Comparison of ENCODE assay signal across 27 cellular contexts in genomic region chr16:4736546-4736945, GRCh38. TPM values are rescaled to one million over a fixed set of nuclear protein-coding genes. Genes with fewer than 3 reads are reported as not detected.
DNase-seq lines count a peak whose midpoint lies in the region; ATAC-seq, FAIRE-seq and TF ChIP-seq lines count a peak whose summit lies in the region.
"Had no signal": no experiment of that assay in that cellular context is flagged by ENCODE, and none has a peak within 500 bp of the region (broad histone marks: within the 10 kb centered on the region; RNA-seq: fewer than 3 reads in every experiment).

No MANE protein-coding gene starts in this region.

- no peaks in the 10 kb centered on the region for H3K9me3 ChIP-seq in A549
- no peaks in the 10 kb centered on the region for H3K9me3 ChIP-seq in CD8-positive, alpha-beta memory T cell (ENCODE audit: low read length)
- H3K9me3 ChIP-seq in K562 (replicated peaks; ENCODE audit: control insufficient read depth, insufficient read depth, low read depth, low read length) = no peaks in the 10 kb centered on the region
- H3K9me3 ChIP-seq in pancreas = no peaks in the 10 kb centered on the region
- H3K9me3 ChIP-seq: BE2C had no signal

- TF ChIP-seq CTCF in A549 (IDR thresholded peaks at IDR 0.05) (no peak), K562 (IDR thresholded peaks at IDR 0.05 in 2 of 3, conservative IDR thresholded peaks at IDR 0.05 in 1 of 3; ENCODE audit: insufficient read depth in 2 of 3, low read depth in 1 of 3, low read length in 3 of 3) (no peak), nephron progenitor cell (IDR thresholded peaks at IDR 0.05) (no peak), pancreas (IDR thresholded peaks at IDR 0.05) (no peak)

- in situ Hi-C loops in K562 (cut with MboI) = no loop called here

- DNase-seq in A549 (ENCODE audit: low read depth in 1 of 2, low spot score in 1 of 2) (no peak), K562 (ENCODE audit: extremely low read depth in 1 of 4, low spot score in 3 of 4) (no peak), nephron progenitor cell (no peak), NCI-H774 (lab: John Stamatoyannopoulos, UW) (no peak), pancreas (no peak)
- peak in 1 of 5 donors; percentile 1 for DNase-seq in CD8-positive, alpha-beta memory T cell
- DNase-seq: BE2C, Calu3, HCEC 1CT, Karpas-422, MV-4-11, NCI-H1694, NCI-H2107, PC-9, RPMI8226, SHP77 had no signal

- peaks cover 0 to 10% (median 0%) of the 10 kb centered on the region in 3 donors for H3K36me3 Mint-ChIP-seq in CD8-positive, alpha-beta memory T cell
- no peaks in the 10 kb centered on the region for H3K36me3 Mint-ChIP-seq in nephron progenitor cell (ENCODE audit: low read depth)
- H3K36me3 Mint-ChIP-seq: IgD-negative memory B cell had no signal

- H3K9me3 Mint-ChIP-seq in CD8-positive, alpha-beta memory T cell = no peaks in the 10 kb centered on the region
- no peaks in the 10 kb centered on the region for H3K9me3 Mint-ChIP-seq in nephron progenitor cell
- H3K9me3 Mint-ChIP-seq: GM23338, IgD-negative memory B cell had no signal

- ATAC-seq in A549 (no peak), K562 (no peak), pancreas (no peak), GM21381 (IDR thresholded peaks at IDR 0.05; ENCODE audit: unreplicated experiment) (no peak), GM18909 (IDR thresholded peaks at IDR 0.05; ENCODE audit: poor library complexity, unreplicated experiment) (no peak)
- ATAC-seq: GM23338 had no signal

- H3K27ac ChIP-seq in A549 (no peak overlapping the region), K562 (ENCODE audit: extremely low read depth, low read depth, low read length) (no peak overlapping the region), pancreas (no peak overlapping the region)
- H3K27ac ChIP-seq in CD8-positive, alpha-beta memory T cell (ENCODE audit: low read depth, low read length) = no peak overlapping the region
- H3K27ac ChIP-seq: PC-9 had no signal

- H3K4me3 ChIP-seq in A549 (no peak overlapping the region), K562 (no peak overlapping the region), pancreas (no peak overlapping the region)
- H3K4me3 ChIP-seq in CD8-positive, alpha-beta memory T cell (ENCODE audit: low read length) = no peak overlapping the region
- H3K4me3 ChIP-seq: GM23338, PC-9 had no signal

- H3K4me1 Mint-ChIP-seq in CD8-positive, alpha-beta memory T cell = peaks cover 19 to 29% (median 21%) of the 10 kb centered on the region in 3 donors
- peaks cover 27% of the 10 kb centered on the region for H3K4me1 Mint-ChIP-seq in nephron progenitor cell

- TF ChIP-seq EP300 in A549 (IDR thresholded peaks at IDR 0.05) = no peak
- TF ChIP-seq EP300 in K562 (IDR thresholded peaks at IDR 0.05; ENCODE audit: low read length) = no peak

- H3K4me1 ChIP-seq in A549 = peaks cover 8% of the 10 kb centered on the region; the same call in 1 of the 3 replicates
- peaks cover 18% of the 10 kb centered on the region for H3K4me1 ChIP-seq in CD8-positive, alpha-beta memory T cell (ENCODE audit: insufficient read depth, low read length)
- peaks cover 0 to 22% of the 10 kb centered on the region in 2 experiments; a peak in 3 of 5 replicates for H3K4me1 ChIP-seq in K562 (replicated peaks in 1 of 2; ENCODE audit: control insufficient read depth in 2 of 2, insufficient read depth in 2 of 2, low read length in 2 of 2)
- peaks cover 0 to 3% (median 0%) of the 10 kb centered on the region in 3 donors for H3K4me1 ChIP-seq in pancreas
- H3K4me1 ChIP-seq: BE2C had no signal

- intact Hi-C loops in K562 (cut with micrococcal nuclease) = no loop called here
- intact Hi-C loops in pancreas (cut with DNase I) = no loop called here

- H2AFZ ChIP-seq in K562 (ENCODE audit: low read depth, low read length) = no peak overlapping the region
- H2AFZ ChIP-seq: GM23338, PC-9 had no signal

- no peaks in the 10 kb centered on the region for H3K36me3 ChIP-seq in CD8-positive, alpha-beta memory T cell (ENCODE audit: insufficient read depth, low read length)
- H3K36me3 ChIP-seq in K562 (ENCODE audit: control insufficient read depth, insufficient read depth, low read length) = peaks cover 2% of the 10 kb centered on the region; the same call in 1 of the 3 replicates
- no peaks in the 10 kb centered on the region for H3K36me3 ChIP-seq in pancreas
- H3K36me3 ChIP-seq: BE2C had no signal

- FAIRE-seq in A549 (lab: Jason Lieb, UNC) (no peak), K562 (lab: Jason Lieb, UNC) (no peak), pancreas (lab: Jason Lieb, UNC) (no peak)
- FAIRE-seq: G401.6, GM12892, HTR-8/SVneo had no signal

- H3K9me1 ChIP-seq in K562 (ENCODE audit: control insufficient read depth, insufficient read depth, low read length) = no peaks in the 10 kb centered on the region

- 78% methylated on average over 4 of the region's 4 CpGs for WGBS in A549 (ENCODE audit: missing lambda C conversion rate)
- WGBS in K562 (ENCODE audit: insufficient coverage, low coverage, missing lambda C conversion rate) = 45% methylated on average over 4 of the region's 4 CpGs
- 87 to 95% methylated on average over 4 of the region's 4 CpGs for WGBS in pancreas, 2 donors

- POLR2A ChIA-PET in A549 (lab: Yijun Ruan, JAX) = interaction anchor here (1.3 kb wide), 1 partner anchor 66 kb away, joined by 3 read pairs; the partner anchor contains the start of gene ROGDI
- POLR2A ChIA-PET in CD8-positive, alpha-beta memory T cell (lab: Charles Lee) = interaction anchor here (0.6 kb wide), 1 partner anchor 196 kb away, joined by 4 read pairs; no protein-coding TSS in a partner anchor
- POLR2A ChIA-PET in K562 (lab: Yijun Ruan, JAX) = interaction anchor here (0.6 to 0.7 kb wide), 2 partner anchors 11 to 19 kb away, joined by 3 to 5 read pairs; no protein-coding TSS in a partner anchor

- BruUV-seq in K562 (replicated peaks; lab: Mats Ljungman, UMichigan) = no TSS peak

- H3K4me3 Mint-ChIP-seq in CD8-positive, alpha-beta memory T cell = peak overlapping the region in 4 of 7 donors; percentile 35 to 47 (median 40)
- H3K4me3 Mint-ChIP-seq in nephron progenitor cell = peak overlapping the region; percentile 47
- H3K4me3 Mint-ChIP-seq: GM23338 had no signal

- peak overlapping the region in 1 of 2 experiments; percentile 36; a peak in 1 of 4 replicates for H3K9ac ChIP-seq in K562 (ENCODE audit: insufficient read depth in 1 of 2, low read depth in 2 of 2, low read length in 2 of 2)

- H4K20me1 ChIP-seq in K562 (replicated peaks; ENCODE audit: control insufficient read depth, insufficient read depth, low read length) = no peaks in the 10 kb centered on the region

- peak overlapping the region in 1 of 8 donors; percentile 81 for H3K27ac Mint-ChIP-seq in CD8-positive, alpha-beta memory T cell
- H3K27ac Mint-ChIP-seq in nephron progenitor cell = no peak overlapping the region
- H3K27ac Mint-ChIP-seq: GM23338 had no signal

- no peak for TF ChIP-seq POLR2A in A549 (IDR thresholded peaks at IDR 0.05; ENCODE audit: low read length)
- no peak for TF ChIP-seq POLR2A in K562 (conservative IDR thresholded peaks at IDR 0.05)

- peaks cover 23% of the 10 kb centered on the region for H3K79me2 ChIP-seq in K562 (ENCODE audit: control insufficient read depth, insufficient read depth, low read length)

- TF ChIP-seq RAD21 in A549 (conservative IDR thresholded peaks at IDR 0.05 in 1 of 2, IDR thresholded peaks at IDR 0.05 in 1 of 2) (no peak), K562 (CRISPR knock-in tag; conservative IDR thresholded peaks at IDR 0.05 in 1 of 2, IDR thresholded peaks at IDR 0.05 in 1 of 2) (no peak)

- no peaks in the 10 kb centered on the region for H3K27me3 ChIP-seq in CD8-positive, alpha-beta memory T cell (ENCODE audit: insufficient read depth, low read length, poor library complexity, severe bottlenecking)
- H3K27me3 ChIP-seq in K562 (ENCODE audit: control insufficient read depth in 2 of 2, insufficient read depth in 2 of 2, low read length in 2 of 2) (no peaks in the 10 kb centered on the region), pancreas (no peaks in the 10 kb centered on the region)
- H3K27me3 ChIP-seq: BE2C had no signal

- H3K27me3 Mint-ChIP-seq in CD8-positive, alpha-beta memory T cell = peaks cover 0 to 2% of the 10 kb centered on the region in 2 donors
- H3K27me3 Mint-ChIP-seq in nephron progenitor cell (ENCODE audit: low read depth, poor library complexity) = peaks cover 16% of the 10 kb centered on the region
- H3K27me3 Mint-ChIP-seq: IgD-negative memory B cell had no signal

- H3K4me2 ChIP-seq in A549 = no peak overlapping the region
- no peak overlapping the region for H3K4me2 ChIP-seq in K562 (ENCODE audit: insufficient read depth, low read length)
- H3K4me2 ChIP-seq: GM23338, PC-9 had no signal

- CTCF ChIA-PET in A549 (lab: Yijun Ruan, JAX) (interaction anchor here (0.7 kb wide), 2 partner anchors 35 to 220 kb away, joined by 3 read pairs; no protein-coding TSS in a partner anchor), K562 (lab: Yijun Ruan, JAX; ENCODE audit: low intra/inter-chr PET ratio) (no interaction called here)
- CTCF ChIA-PET in CD8-positive, alpha-beta memory T cell (lab: Charles Lee) = no interaction called here

RNA-seq across cellular contexts. Expression of gene DNAAF8, which starts 2.2 kb away (rescaled TPM):
- 1.6 and 1.7 TPM in 2 replicates for polyA plus RNA-seq in A549 (2011; rRNA removed)
- 1.1 TPM in 2 replicates for polyA plus RNA-seq in A549 (2012; cell fraction: cytosol; rRNA removed)
- polyA plus RNA-seq in A549 (2012; cell fraction: nucleus; rRNA removed) = 0.58 and 1.2 TPM in 2 replicates
- polyA plus RNA-seq in A549 (2017; fragmentation: RNase III; extraction: RNeasy Plus Mini Kit Qiagen cat#74134 plus additional on column Dnase treatment) = 0.73 to 1.6 TPM (median 0.89 TPM) in 3 replicates
- polyA minus RNA-seq in A549 (2011; rRNA and poly(A)+ RNA removed) = 0.49 and 1.6 TPM in 2 replicates
- total RNA-seq in CD8-positive, alpha-beta memory T cell = under 1 TPM; 0.15 to 0.31 TPM
- polyA plus RNA-seq in CD8-positive, alpha-beta memory T cell = 0.35 TPM
- total RNA-seq in K562 (2011; cell fraction: chromatin; rRNA removed; ENCODE audit: low replicate concordance) = 0.19 TPM in 1 of 2 replicates, not detected in the other
- 0.33 and 0.39 TPM in 2 replicates for total RNA-seq in K562 (2011; cell fraction: nucleolus; rRNA removed)
- total RNA-seq in K562 (2011; cell fraction: nucleoplasm; rRNA removed) = 0.15 TPM in 2 replicates
- total RNA-seq in K562 (2014; rRNA removed) = not detected in 2 replicates
- not detected in 2 replicates for total RNA-seq in K562 (2014; rRNA removed; fragmentation: Illumina TruSeq; extraction: Trizol)
- total RNA-seq in K562 (2015; rRNA removed; fragmentation: Illumina TruSeq; extraction: Trizol) = not detected in 2 replicates
- total RNA-seq in K562 (2021) = not detected in 2 replicates
- 0.04 and 0.11 TPM in 2 replicates for polyA plus RNA-seq in K562 (2011; rRNA removed)
- polyA plus RNA-seq in K562 (2011; cell fraction: cytosol; rRNA removed) = 0.07 and 0.10 TPM in 2 replicates
- polyA plus RNA-seq in K562 (2011; cell fraction: nucleus; rRNA removed) = 0.07 and 0.40 TPM in 2 replicates
- 0.16 and 0.26 TPM in 2 replicates for polyA plus RNA-seq in K562 (2012)
- 0.10 TPM in 1 of 2 replicates, not detected in the other for polyA plus RNA-seq in K562 (2014; fragmentation: Illumina TruSeq; extraction: Trizol)
- polyA plus RNA-seq in K562 (2014; fragmentation: Nextera tagmentation; extraction: Ambion mirVana) = not detected
- polyA plus RNA-seq in K562 (2014; rRNA removed) = 0.12 TPM in 1 of 2 replicates, not detected in the other
- not detected in 2 replicates for polyA minus RNA-seq in K562 (2011; rRNA and poly(A)+ RNA removed)
- polyA minus RNA-seq in K562 (2011; cell fraction: cytosol; rRNA and poly(A)+ RNA removed) = not detected in 2 replicates
- 0.33 TPM in 1 of 2 replicates, not detected in the other for polyA minus RNA-seq in K562 (2011; cell fraction: nucleus; rRNA and poly(A)+ RNA removed)
- total RNA-seq in pancreas = 1 to 10 TPM in 1 of 6 donors, under 1 TPM in 5; 0.23 to 1.0 (median 0.58) TPM
- 1 to 10 TPM in 1 of 2 donors, under 1 TPM in 1; 0.52 to 1.0 TPM for polyA plus RNA-seq in pancreas

RNA-seq across cellular contexts. Expression of gene ANKS3, which starts 2.5 kb away (rescaled TPM):
- 19.8 and 22.7 TPM in 2 replicates for polyA plus RNA-seq in A549 (2011; rRNA removed)
- polyA plus RNA-seq in A549 (2012; cell fraction: cytosol; rRNA removed) = 33.2 and 37.8 TPM in 2 replicates
- 67.5 and 73.3 TPM in 2 replicates for polyA plus RNA-seq in A549 (2012; cell fraction: nucleus; rRNA removed)
- polyA plus RNA-seq in A549 (2017; fragmentation: RNase III; extraction: RNeasy Plus Mini Kit Qiagen cat#74134 plus additional on column Dnase treatment) = 22.4 to 30.6 TPM (median 27.1 TPM) in 3 replicates
- polyA minus RNA-seq in A549 (2011; rRNA and poly(A)+ RNA removed) = 26.9 and 28.4 TPM in 2 replicates
- 10 to 100 TPM; 16.9 to 18.5 TPM for total RNA-seq in CD8-positive, alpha-beta memory T cell
- 4.3 TPM for polyA plus RNA-seq in CD8-positive, alpha-beta memory T cell
- total RNA-seq in K562 (2011; cell fraction: chromatin; rRNA removed; ENCODE audit: low replicate concordance) = 131 and 242 TPM in 2 replicates
- total RNA-seq in K562 (2011; cell fraction: nucleolus; rRNA removed) = 131 and 135 TPM in 2 replicates
- total RNA-seq in K562 (2011; cell fraction: nucleoplasm; rRNA removed) = 120 and 128 TPM in 2 replicates
- total RNA-seq in K562 (2014; rRNA removed) = 21.5 and 21.9 TPM in 2 replicates
- total RNA-seq in K562 (2014; rRNA removed; fragmentation: Illumina TruSeq; extraction: Trizol) = 8.0 and 12.0 TPM in 2 replicates
- 14.8 and 15.6 TPM in 2 replicates for total RNA-seq in K562 (2015; rRNA removed; fragmentation: Illumina TruSeq; extraction: Trizol)
- total RNA-seq in K562 (2021) = 22.1 and 25.7 TPM in 2 replicates
- 17.2 and 21.5 TPM in 2 replicates for polyA plus RNA-seq in K562 (2011; rRNA removed)
- polyA plus RNA-seq in K562 (2011; cell fraction: cytosol; rRNA removed) = 15.2 and 18.4 TPM in 2 replicates
- 68.8 and 84.5 TPM in 2 replicates for polyA plus RNA-seq in K562 (2011; cell fraction: nucleus; rRNA removed)
- 11.9 and 13.9 TPM in 2 replicates for polyA plus RNA-seq in K562 (2012)
- 9.3 and 11.4 TPM in 2 replicates for polyA plus RNA-seq in K562 (2014; fragmentation: Illumina TruSeq; extraction: Trizol)
- polyA plus RNA-seq in K562 (2014; fragmentation: Nextera tagmentation; extraction: Ambion mirVana) = under 1 TPM; 0.43 to 0.66 TPM
- 23.4 and 23.7 TPM in 2 replicates for polyA plus RNA-seq in K562 (2014; rRNA removed)
- polyA minus RNA-seq in K562 (2011; rRNA and poly(A)+ RNA removed) = 29.5 and 35.6 TPM in 2 replicates
- 11.2 and 13.6 TPM in 2 replicates for polyA minus RNA-seq in K562 (2011; cell fraction: cytosol; rRNA and poly(A)+ RNA removed)
- 34.1 and 41.4 TPM in 2 replicates for polyA minus RNA-seq in K562 (2011; cell fraction: nucleus; rRNA and poly(A)+ RNA removed)
- 10 to 100 TPM in 5 of 6 donors, 1 to 10 TPM in 1; 8.7 to 20.4 (median 11.7) TPM for total RNA-seq in pancreas
- polyA plus RNA-seq in pancreas = 10 to 100 TPM; 56.8 to 69.1 TPM

RNA-seq across cellular contexts. Expression of gene ZNF500, which starts 30.4 kb away (rescaled TPM):
- polyA plus RNA-seq in A549 (2011; rRNA removed) (4.6 and 4.7 TPM in 2 replicates), A549 (2017; fragmentation: RNase III; extraction: RNeasy Plus Mini Kit Qiagen cat#74134 plus additional on column Dnase treatment) (5.2 to 6.7 TPM (median 6.4 TPM) in 3 replicates), K562 (2011; rRNA removed) (4.5 and 7.4 TPM in 2 replicates), K562 (2014; fragmentation: Illumina TruSeq; extraction: Trizol) (5.3 and 8.5 TPM in 2 replicates), K562 (2014; fragmentation: Nextera tagmentation; extraction: Ambion mirVana) (under 1 TPM; 0.80 to 0.84 TPM), K562 (2014; rRNA removed) (7.0 and 12.1 TPM in 2 replicates), pancreas (10 to 100 TPM in 1 of 2 donors, 1 to 10 TPM in 1; 6.5 to 14.1 TPM)
- 5.5 and 8.8 TPM in 2 replicates for polyA plus RNA-seq in A549 (2012; cell fraction: cytosol; rRNA removed)
- polyA plus RNA-seq in A549 (2012; cell fraction: nucleus; rRNA removed) = 18.1 and 24.3 TPM in 2 replicates
- 6.6 and 8.1 TPM in 2 replicates for polyA minus RNA-seq in A549 (2011; rRNA and poly(A)+ RNA removed)
- 10 to 100 TPM; 12.7 to 13.7 TPM for total RNA-seq in CD8-positive, alpha-beta memory T cell
- polyA plus RNA-seq in CD8-positive, alpha-beta memory T cell = 15.2 TPM
- 16.3 and 42.5 TPM in 2 replicates for total RNA-seq in K562 (2011; cell fraction: chromatin; rRNA removed; ENCODE audit: low replicate concordance)
- total RNA-seq in K562 (2011; cell fraction: nucleolus; rRNA removed) = 25.9 and 29.5 TPM in 2 replicates
- 22.4 and 27.7 TPM in 2 replicates for total RNA-seq in K562 (2011; cell fraction: nucleoplasm; rRNA removed)
- total RNA-seq in K562 (2014; rRNA removed) (8.5 and 8.9 TPM in 2 replicates), K562 (2014; rRNA removed; fragmentation: Illumina TruSeq; extraction: Trizol) (3.5 and 3.8 TPM in 2 replicates), K562 (2015; rRNA removed; fragmentation: Illumina TruSeq; extraction: Trizol) (5.3 and 8.0 TPM in 2 replicates), K562 (2021) (16.4 and 20.8 TPM in 2 replicates), pancreas (10 to 100 TPM in 1 of 6 donors, 1 to 10 TPM in 5; 5.5 to 10.0 (median 7.2) TPM)
- polyA plus RNA-seq in K562 (2011; cell fraction: cytosol; rRNA removed) = 7.7 and 11.0 TPM in 2 replicates
- 12.9 and 18.2 TPM in 2 replicates for polyA plus RNA-seq in K562 (2011; cell fraction: nucleus; rRNA removed)
- 5.2 and 7.5 TPM in 2 replicates for polyA plus RNA-seq in K562 (2012)
- polyA minus RNA-seq in K562 (2011; rRNA and poly(A)+ RNA removed) = 4.9 and 5.7 TPM in 2 replicates
- 4.1 and 7.2 TPM in 2 replicates for polyA minus RNA-seq in K562 (2011; cell fraction: cytosol; rRNA and poly(A)+ RNA removed)
- 5.7 and 7.8 TPM in 2 replicates for polyA minus RNA-seq in K562 (2011; cell fraction: nucleus; rRNA and poly(A)+ RNA removed)

RNA-seq across cellular contexts. Expression of gene NUDT16L1, which starts 43.2 kb away (rescaled TPM):
- polyA plus RNA-seq in A549 (2011; rRNA removed) (15.5 and 16.8 TPM in 2 replicates), A549 (2017; fragmentation: RNase III; extraction: RNeasy Plus Mini Kit Qiagen cat#74134 plus additional on column Dnase treatment) (21.8 to 24.4 TPM (median 22.9 TPM) in 3 replicates), K562 (2011; rRNA removed) (14.6 and 20.1 TPM in 2 replicates), K562 (2014; fragmentation: Illumina TruSeq; extraction: Trizol) (10.1 and 14.7 TPM in 2 replicates), K562 (2014; fragmentation: Nextera tagmentation; extraction: Ambion mirVana) (1 to 10 TPM; 1.4 to 1.9 TPM), K562 (2014; rRNA removed) (37.6 and 39.9 TPM in 2 replicates), pancreas (10 to 100 TPM; 17.3 to 32.3 TPM)
- polyA plus RNA-seq in A549 (2012; cell fraction: cytosol; rRNA removed) = 44.8 and 55.5 TPM in 2 replicates
- 46.9 and 65.7 TPM in 2 replicates for polyA plus RNA-seq in A549 (2012; cell fraction: nucleus; rRNA removed)
- 3.5 and 5.3 TPM in 2 replicates for polyA minus RNA-seq in A549 (2011; rRNA and poly(A)+ RNA removed)
- 10 to 100 TPM; 40.6 to 47.7 TPM for total RNA-seq in CD8-positive, alpha-beta memory T cell
- 89.2 TPM for polyA plus RNA-seq in CD8-positive, alpha-beta memory T cell
- 12.3 and 32.4 TPM in 2 replicates for total RNA-seq in K562 (2011; cell fraction: chromatin; rRNA removed; ENCODE audit: low replicate concordance)
- total RNA-seq in K562 (2011; cell fraction: nucleolus; rRNA removed) = 30.5 and 32.1 TPM in 2 replicates
- 19.6 TPM in 2 replicates for total RNA-seq in K562 (2011; cell fraction: nucleoplasm; rRNA removed)
- total RNA-seq in K562 (2014; rRNA removed) (35.7 and 37.0 TPM in 2 replicates), K562 (2014; rRNA removed; fragmentation: Illumina TruSeq; extraction: Trizol) (5.9 and 8.6 TPM in 2 replicates), K562 (2015; rRNA removed; fragmentation: Illumina TruSeq; extraction: Trizol) (13.7 and 13.8 TPM in 2 replicates), K562 (2021) (33.1 and 34.9 TPM in 2 replicates), pancreas (10 to 100 TPM in 5 of 6 donors, 1 to 10 TPM in 1; 7.0 to 16.5 (median 12.8) TPM)
- 25.7 and 57.0 TPM in 2 replicates for polyA plus RNA-seq in K562 (2011; cell fraction: cytosol; rRNA removed)
- 28.9 and 31.1 TPM in 2 replicates for polyA plus RNA-seq in K562 (2011; cell fraction: nucleus; rRNA removed)
- polyA plus RNA-seq in K562 (2012) = 18.7 and 22.2 TPM in 2 replicates
- 4.1 and 5.1 TPM in 2 replicates for polyA minus RNA-seq in K562 (2011; rRNA and poly(A)+ RNA removed)
- polyA minus RNA-seq in K562 (2011; cell fraction: cytosol; rRNA and poly(A)+ RNA removed) = 7.0 and 11.2 TPM in 2 replicates
- 10.1 and 11.6 TPM in 2 replicates for polyA minus RNA-seq in K562 (2011; cell fraction: nucleus; rRNA and poly(A)+ RNA removed)

RNA-seq across cellular contexts. Expression of gene SEPTIN12, which starts 51.6 kb away (rescaled TPM):
- polyA plus RNA-seq in A549 (2011; rRNA removed) (not detected in 2 replicates), A549 (2017; fragmentation: RNase III; extraction: RNeasy Plus Mini Kit Qiagen cat#74134 plus additional on column Dnase treatment) (0.14 TPM in 1 of 3 replicates, not detected in the others), K562 (2011; rRNA removed) (not detected in 2 replicates), K562 (2014; fragmentation: Illumina TruSeq; extraction: Trizol) (not detected in 2 replicates), K562 (2014; fragmentation: Nextera tagmentation; extraction: Ambion mirVana) (not detected), K562 (2014; rRNA removed) (not detected in 2 replicates), pancreas (1 to 10 TPM in 1 of 2 donors, not detected in 1; 1.4 TPM)
- 0.03 TPM in 1 of 2 replicates, not detected in the other for polyA plus RNA-seq in A549 (2012; cell fraction: cytosol; rRNA removed)
- polyA plus RNA-seq in A549 (2012; cell fraction: nucleus; rRNA removed) = 0.54 and 0.61 TPM in 2 replicates
- polyA minus RNA-seq in A549 (2011; rRNA and poly(A)+ RNA removed) = not detected in 2 replicates
- total RNA-seq in CD8-positive, alpha-beta memory T cell = not detected
- not detected for polyA plus RNA-seq in CD8-positive, alpha-beta memory T cell
- total RNA-seq in K562 (2011; cell fraction: chromatin; rRNA removed; ENCODE audit: low replicate concordance) = not detected in 2 replicates
- not detected in 2 replicates for total RNA-seq in K562 (2011; cell fraction: nucleolus; rRNA removed)
- total RNA-seq in K562 (2011; cell fraction: nucleoplasm; rRNA removed) = not detected in 2 replicates
- total RNA-seq in K562 (2014; rRNA removed) (not detected in 2 replicates), K562 (2014; rRNA removed; fragmentation: Illumina TruSeq; extraction: Trizol) (not detected in 2 replicates), K562 (2015; rRNA removed; fragmentation: Illumina TruSeq; extraction: Trizol) (not detected in 2 replicates), K562 (2021) (not detected in 2 replicates), pancreas (not detected)
- polyA plus RNA-seq in K562 (2011; cell fraction: cytosol; rRNA removed) = not detected in 2 replicates
- 0.21 TPM in 1 of 2 replicates, not detected in the other for polyA plus RNA-seq in K562 (2011; cell fraction: nucleus; rRNA removed)
- not detected in 2 replicates for polyA plus RNA-seq in K562 (2012)
- not detected in 2 replicates for polyA minus RNA-seq in K562 (2011; rRNA and poly(A)+ RNA removed)
- polyA minus RNA-seq in K562 (2011; cell fraction: cytosol; rRNA and poly(A)+ RNA removed) = not detected in 2 replicates
- polyA minus RNA-seq in K562 (2011; cell fraction: nucleus; rRNA and poly(A)+ RNA removed) = not detected in 2 replicates
- total RNA-seq: A673, Calu3, Daoy, GM23338, M059J, NCI-H460, PC-9 had no signal
- polyA plus RNA-seq: GM23338, IgD-negative memory B cell had no signal

Comparison
In these comparisons a context has a peak if more than half of its experiments do, and no peak if none do; other contexts are left out.
1. Of the 35 proteins assayed by ChIP-seq in both K562 and A549: peak only in K562: none; only in A549: MAFK; in both: none; in neither: 34.